In the genomic region with DNA sequence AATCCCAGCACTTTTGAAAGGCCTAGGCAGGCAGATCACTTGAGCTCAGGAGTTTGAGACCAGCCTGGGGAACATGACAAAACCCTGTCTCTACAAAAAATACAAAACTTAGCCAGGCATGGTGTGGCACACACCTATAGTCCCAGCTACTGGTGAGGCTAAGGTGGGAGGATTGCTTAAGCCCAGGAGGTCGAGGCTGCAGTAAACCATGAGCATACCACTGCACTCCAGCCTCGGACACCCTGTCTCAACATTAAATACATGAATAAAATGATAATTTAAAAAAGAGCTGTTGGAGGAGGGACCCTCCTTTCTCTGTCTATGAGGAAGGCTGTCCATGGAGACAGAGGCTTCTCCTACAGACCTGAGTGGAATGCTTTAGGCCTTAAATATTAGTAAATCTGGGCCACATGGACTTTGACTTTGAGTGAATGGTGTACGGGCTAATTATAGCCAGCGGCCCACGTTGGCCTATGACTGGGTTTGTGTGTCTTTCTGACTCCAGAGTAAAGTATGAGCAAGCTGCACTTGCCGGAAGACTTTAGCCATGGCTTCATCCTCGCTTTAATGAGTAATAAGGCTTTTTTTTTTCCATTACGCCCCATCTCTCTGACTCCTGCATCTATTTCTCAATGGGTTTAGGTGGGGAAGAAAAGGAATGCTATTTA, we compare ENCODE assay signal across 16 cellular contexts. TPM values are rescaled to one million over a fixed set of nuclear protein-coding genes. Genes with fewer than 3 reads are reported as not detected.
DNase-seq lines count a peak whose midpoint lies in the region; ATAC-seq, FAIRE-seq and TF ChIP-seq lines count a peak whose summit lies in the region.
"Had no signal": no experiment of that assay in that cellular context is flagged by ENCODE, and none has a peak within 500 bp of the region (broad histone marks: within the 10 kb centered on the region; RNA-seq: fewer than 3 reads in every experiment).

No MANE protein-coding gene starts in this region.

- no peak overlapping the region for H3K4me3 Mint-ChIP-seq in Caco-2 (ENCODE audit: unreplicated experiment)
- no peak overlapping the region for H3K4me3 Mint-ChIP-seq in activated naive CD8-positive, alpha-beta T cell treated with anti-CD3 and anti-CD28 coated beads for 36 hours
- H3K4me3 Mint-ChIP-seq: activated CD4-positive, alpha-beta memory T cell treated with anti-CD3 and anti-CD28 coated beads for 36 hours; CD4-positive, alpha-beta T cell; H9; stimulated activated naive CD8-positive, alpha-beta T cell treated with anti-CD3 and anti-CD28 coated beads, Interleukin-15, Interleukin-2, amounts not matched to agents 100 ng/mL and 50 ng/mL, for 24 hours had no signal

- no TSS peak for BruUV-seq in Caco-2 (replicated peaks; lab: Mats Ljungman, UMichigan)

- no peaks in the 10 kb centered on the region for H3K36me3 ChIP-seq in Caco-2 (ENCODE audit: control insufficient read depth, insufficient read depth, low read length)
- H3K36me3 ChIP-seq in osteoblast (ENCODE audit: insufficient read depth, low read length) = peaks cover 9% of the 10 kb centered on the region
- H3K36me3 ChIP-seq: lower lobe of right lung had no signal

- H3K27ac ChIP-seq in osteoblast (ENCODE audit: low read depth, low read length) = peak overlapping the region; percentile 93
- H3K27ac ChIP-seq: lower lobe of right lung had no signal

- H3K9me3 ChIP-seq in Caco-2 = no peaks in the 10 kb centered on the region
- H3K9me3 ChIP-seq in osteoblast (ENCODE audit: low read depth, low read length) = no peaks in the 10 kb centered on the region
- H3K9me3 ChIP-seq: lower lobe of right lung had no signal

- peak; percentile 84 for FAIRE-seq in RCC 7860 (lab: Jason Lieb, UNC)
- FAIRE-seq: colon had no signal

- peaks cover 17% of the 10 kb centered on the region for H3K36me3 Mint-ChIP-seq in Caco-2 (ENCODE audit: insufficient read depth, unreplicated experiment)
- no peaks in the 10 kb centered on the region for H3K36me3 Mint-ChIP-seq in activated naive CD8-positive, alpha-beta T cell treated with anti-CD3 and anti-CD28 coated beads for 36 hours
- H3K36me3 Mint-ChIP-seq: activated CD4-positive, alpha-beta memory T cell treated with anti-CD3 and anti-CD28 coated beads for 36 hours had no signal

- H3K4me1 ChIP-seq in Caco-2 (peaks cover 14% of the 10 kb centered on the region), osteoblast (ENCODE audit: insufficient read depth, low read length) (peaks cover 33% of the 10 kb centered on the region)
- H3K4me1 ChIP-seq: lower lobe of right lung had no signal

- H3K9me3 Mint-ChIP-seq in Caco-2 (ENCODE audit: unreplicated experiment) = no peaks in the 10 kb centered on the region
- no peaks in the 10 kb centered on the region for H3K9me3 Mint-ChIP-seq in activated naive CD8-positive, alpha-beta T cell treated with anti-CD3 and anti-CD28 coated beads for 36 hours
- H3K9me3 Mint-ChIP-seq: activated CD4-positive, alpha-beta memory T cell treated with anti-CD3 and anti-CD28 coated beads for 36 hours; CD4-positive, alpha-beta T cell; H9; stimulated activated naive CD8-positive, alpha-beta T cell treated with anti-CD3 and anti-CD28 coated beads, Interleukin-15, Interleukin-2, amounts not matched to agents 100 ng/mL and 50 ng/mL, for 24 hours had no signal

- H3K4me2 ChIP-seq in osteoblast (ENCODE audit: insufficient read depth, low read length) = peak overlapping the region; percentile 40

- H3K27ac Mint-ChIP-seq in Caco-2 (ENCODE audit: unreplicated experiment) = peak overlapping the region; percentile 87
- H3K27ac Mint-ChIP-seq in activated naive CD8-positive, alpha-beta T cell treated with anti-CD3 and anti-CD28 coated beads for 36 hours = no peak overlapping the region
- H3K27ac Mint-ChIP-seq: activated CD4-positive, alpha-beta memory T cell treated with anti-CD3 and anti-CD28 coated beads for 36 hours; CD4-positive, alpha-beta T cell; H9; stimulated activated naive CD8-positive, alpha-beta T cell treated with anti-CD3 and anti-CD28 coated beads, Interleukin-15, Interleukin-2, amounts not matched to agents 100 ng/mL and 50 ng/mL, for 24 hours had no signal

- CTCF ChIA-PET in Caco-2 (lab: Charles Lee) = no interaction called here

- peaks cover 18% of the 10 kb centered on the region for H3K79me2 ChIP-seq in osteoblast (ENCODE audit: insufficient read depth, low read length)

- H3K27me3 ChIP-seq in Caco-2 (replicated peaks; ENCODE audit: control insufficient read depth, insufficient read depth, low read length) (no peaks in the 10 kb centered on the region), osteoblast (ENCODE audit: insufficient read depth, low read length) (no peaks in the 10 kb centered on the region)

- POLR2A ChIA-PET in Caco-2 (lab: Charles Lee) = no interaction called here

- intact Hi-C loops in Caco-2 (cut with micrococcal nuclease; ENCODE audit: unreplicated experiment) = no loop called here

- ATAC-seq in HG03097 (IDR thresholded peaks at IDR 0.05; ENCODE audit: low FRiP score, unreplicated experiment) (no peak), esophagus mucosa (no peak)
- ATAC-seq: lower lobe of right lung had no signal

- peaks cover 26% of the 10 kb centered on the region for H3K4me1 Mint-ChIP-seq in Caco-2 (ENCODE audit: low read depth, unreplicated experiment)
- peaks cover 9% of the 10 kb centered on the region for H3K4me1 Mint-ChIP-seq in activated naive CD8-positive, alpha-beta T cell treated with anti-CD3 and anti-CD28 coated beads for 36 hours
- H3K4me1 Mint-ChIP-seq: H9 had no signal

- H3K27me3 Mint-ChIP-seq in Caco-2 (ENCODE audit: insufficient read depth, unreplicated experiment) = no peaks in the 10 kb centered on the region
- peaks cover 4% of the 10 kb centered on the region for H3K27me3 Mint-ChIP-seq in activated naive CD8-positive, alpha-beta T cell treated with anti-CD3 and anti-CD28 coated beads for 36 hours
- H3K27me3 Mint-ChIP-seq: activated CD4-positive, alpha-beta memory T cell treated with anti-CD3 and anti-CD28 coated beads for 36 hours; CD4-positive, alpha-beta T cell had no signal

- peak; percentile 9 to 44 for DNase-seq in Caco-2
- peak; percentile 88 for DNase-seq in RCC 7860 (ENCODE audit: low spot score)
- DNase-seq in fibroblast of gingiva (ENCODE audit: low read depth) = peak; percentile 73
- DNase-seq in osteoblast (ENCODE audit: insufficient read length, low spot score, missing footprints) = peak; percentile 96
- no peak for DNase-seq in activated CD4-positive, alpha-beta T cell treated with anti-CD3 and anti-CD28 coated beads for 1 hour
- no peak for DNase-seq in activated naive CD8-positive, alpha-beta T cell treated with anti-CD3 and anti-CD28 coated beads for 36 hours
- DNase-seq: activated CD4-positive, alpha-beta memory T cell treated with anti-CD3 and anti-CD28 coated beads for 36 hours; CD4-positive, alpha-beta T cell; H9; lower lobe of right lung; NCI-H2171; stimulated activated CD4-positive, alpha-beta T cell treated with anti-CD3 and anti-CD28 coated beads, Interleukin-4, amount 100 ng/mL, for 4 hours had no signal

- no peak overlapping the region for H3K4me3 ChIP-seq in Caco-2 (ENCODE audit: low read depth, low read length)
- no peak overlapping the region for H3K4me3 ChIP-seq in osteoblast (ENCODE audit: insufficient read depth, low read length)
- H3K4me3 ChIP-seq: lower lobe of right lung had no signal

- no peaks in the 10 kb centered on the region for H4K20me1 ChIP-seq in osteoblast (ENCODE audit: insufficient read depth, low read length)

- TF ChIP-seq CTCF in Caco-2 (IDR thresholded peaks at IDR 0.05; ENCODE audit: insufficient read depth in 1 of 2, low read depth in 1 of 2, low read length in 1 of 2, severe bottlenecking in 1 of 2, unreplicated experiment in 1 of 2) (no peak), osteoblast (IDR thresholded peaks at IDR 0.05; ENCODE audit: extremely low read depth, low read depth, low read length) (no peak)

- H2AFZ ChIP-seq in osteoblast (ENCODE audit: low read length) = no peak overlapping the region

RNA-seq across cellular contexts. Expression of a gene that starts 21.3 kb away (rescaled TPM):
- total RNA-seq in Caco-2 (2022) (11.6 and 13.6 TPM in 2 replicates), osteoblast (14.5 and 21.2 TPM in 2 replicates), esophagus mucosa (0.04 TPM)
- under 1 TPM; 0.06 to 0.08 TPM for total RNA-seq in activated naive CD8-positive, alpha-beta T cell treated with anti-CD3 and anti-CD28 coated beads for 36 hours
- total RNA-seq: CD4-positive, alpha-beta T cell had no signal

Comparison
In these comparisons a context has a peak if more than half of its experiments do, and no peak if none do; other contexts are left out.
1. DNase-seq: peak in Caco-2 (2 of 2), RCC 7860 (single experiment), fibroblast of gingiva (single experiment) and osteoblast (single experiment); none in activated CD4-positive, alpha-beta T cell treated with anti-CD3 and anti-CD28 coated beads for 1 hour (single experiment) and activated naive CD8-positive, alpha-beta T cell treated with anti-CD3 and anti-CD28 coated beads for 36 hours (single experiment).
2. RNA of a gene that starts 21.3 kb away (total RNA-seq): 14.5 to 21.2 TPM in osteoblast and 11.6 to 13.6 TPM in Caco-2; 0.06 to 0.08 TPM in activated naive CD8-positive, alpha-beta T cell treated with anti-CD3 and anti-CD28 coated beads for 36 hours and 0.04 TPM in esophagus mucosa (single experiment); every median in the first group is over 10 times any median in the second.